7 cellular contexts compared by ENCODE assay signal in the genomic region with DNA sequence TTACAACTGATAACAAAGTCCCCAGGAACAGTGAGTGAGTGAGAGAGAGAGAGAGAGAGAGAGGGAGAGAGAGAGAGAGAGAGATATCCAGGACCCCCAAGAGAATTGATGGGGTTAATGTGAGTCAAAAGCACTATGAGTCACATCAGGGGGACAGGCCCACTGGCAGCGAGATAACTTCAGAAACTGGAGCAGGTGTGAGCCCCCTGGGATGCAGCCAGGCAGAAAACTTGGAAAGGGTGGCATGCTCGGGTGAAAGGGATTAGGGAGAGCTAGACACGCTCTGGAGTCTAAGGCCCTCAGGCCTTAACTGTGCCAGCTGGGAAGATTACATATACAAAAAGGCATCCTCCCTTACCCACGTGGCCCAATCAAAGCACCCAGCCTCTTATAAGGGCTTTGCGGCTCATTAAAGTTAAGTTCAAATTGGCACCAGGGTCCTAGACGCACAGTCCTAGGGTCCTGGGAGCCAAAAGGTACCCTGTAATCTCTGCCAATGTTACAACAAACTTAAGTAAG. TPM values are rescaled to one million over a fixed set of nuclear protein-coding genes. Genes with fewer than 3 reads are reported as not detected.
A peak's percentile ranks its signal among the peaks of the same experiment; 100 is the strongest.
DNase-seq lines count a peak whose midpoint lies in the region; TF ChIP-seq lines count a peak whose summit lies in the region.

No MANE protein-coding gene starts in this region.

- peaks cover 5% of the 10 kb centered on the region for H3K36me3 Mint-ChIP-seq in endothelial cell (ENCODE audit: low read depth, unreplicated experiment)

- no peaks in the 10 kb centered on the region for H3K9me3 Mint-ChIP-seq in endothelial cell (ENCODE audit: unreplicated experiment)

- peak overlapping the region; percentile 79 for H3K27ac ChIP-seq in HUES48 (ENCODE audit: low read depth, low read length)
- peak overlapping the region; percentile 66 for H3K27ac ChIP-seq in VCaP
- H3K27ac ChIP-seq in mesodermal cell (ENCODE audit: low read depth, low read length, severe bottlenecking): peak overlapping the region; percentile 85
- H3K27ac ChIP-seq in urinary bladder (ENCODE audit: low read depth): peak overlapping the region; percentile 93

- no peaks in the 10 kb centered on the region; the same call in 1 of the 2 replicates for H3K4me1 ChIP-seq in HUES48 (ENCODE audit: control insufficient read depth, insufficient read depth, low read length)
- peaks cover 10% of the 10 kb centered on the region for H3K4me1 ChIP-seq in mesodermal cell (ENCODE audit: control insufficient read depth, insufficient read depth, low read length, poor library complexity, severe bottlenecking)
- no peaks in the 10 kb centered on the region for H3K4me1 ChIP-seq in urinary bladder (ENCODE audit: insufficient read depth)

- no peaks in the 10 kb centered on the region for H3K9me3 ChIP-seq in HUES48 (ENCODE audit: control insufficient read depth, insufficient read depth, low read length)
- no peaks in the 10 kb centered on the region for H3K9me3 ChIP-seq in mesodermal cell (ENCODE audit: control insufficient read depth, low read length)

- peaks cover 11% of the 10 kb centered on the region for H3K27me3 Mint-ChIP-seq in endothelial cell (ENCODE audit: unreplicated experiment)

- 15 to 20% methylated on average over 1 to 3 of the region's 6 CpGs for WGBS in mesodermal cell (ENCODE audit: insufficient coverage in 2 of 2), 2 experiments
- WGBS in urinary bladder: under 1% methylated on average over 6 of the region's 6 CpGs

- DNase-seq in GM03348 (ENCODE audit: low spot score): peak; percentile 71
- no peak for DNase-seq in endothelial cell (ENCODE audit: low spot score)
- DNase-seq in effector CD8-positive, alpha-beta T cell (lab: John Stamatoyannopoulos, UW): no peak

- H3K4me3 ChIP-seq in HUES48 (ENCODE audit: low read depth, low read length) (peak overlapping the region; percentile 85), mesodermal cell (ENCODE audit: extremely low read depth, insufficient read depth, low read length, poor library complexity, severe bottlenecking) (peak overlapping the region; percentile 64), urinary bladder (ENCODE audit: low read depth, low read length) (peak overlapping the region; percentile 72)

- H3K9ac ChIP-seq in HUES48 (ENCODE audit: low read depth, low read length): peak overlapping the region; percentile 85

- H3K4me1 Mint-ChIP-seq in endothelial cell (ENCODE audit: unreplicated experiment): peaks cover 20% of the 10 kb centered on the region

- TF ChIP-seq CTCF in VCaP (conservative IDR thresholded peaks at IDR 0.05): no peak
- TF ChIP-seq CTCF in endothelial cell (IDR thresholded peaks at IDR 0.05; ENCODE audit: unreplicated experiment): no peak

- peak overlapping the region; percentile 96 for H3K4me3 Mint-ChIP-seq in endothelial cell (ENCODE audit: unreplicated experiment)

- peak overlapping the region; percentile 95 for H3K27ac Mint-ChIP-seq in endothelial cell (ENCODE audit: unreplicated experiment)

- no peaks in the 10 kb centered on the region for H3K27me3 ChIP-seq in HUES48 (ENCODE audit: control insufficient read depth, insufficient read depth, low read length)

- H3K36me3 ChIP-seq in HUES48 (ENCODE audit: control insufficient read depth, insufficient read depth, low read length) (no peaks in the 10 kb centered on the region), mesodermal cell (ENCODE audit: control insufficient read depth, insufficient read depth, low read length) (no peaks in the 10 kb centered on the region), urinary bladder (ENCODE audit: insufficient read depth) (no peaks in the 10 kb centered on the region)

RNA-seq across cellular contexts. Expression of a gene that starts 0.8 kb away (rescaled TPM):
- 99.1 TPM for total RNA-seq in endothelial cell (ENCODE audit: unreplicated experiment)
- 47.6 TPM for polyA plus RNA-seq in mesodermal cell (2013, experiment 1 of 2)
- polyA plus RNA-seq in mesodermal cell (2013, experiment 2 of 2): 49.3 TPM
- 63.9 TPM for total RNA-seq in urinary bladder
- 27.1 TPM for polyA plus RNA-seq in urinary bladder

RNA-seq across cellular contexts. Expression of a gene that starts 40.7 kb away (rescaled TPM):
- 479 TPM for total RNA-seq in endothelial cell (ENCODE audit: unreplicated experiment)
- polyA plus RNA-seq in mesodermal cell (2013, experiment 1 of 2): 278 TPM
- 249 TPM for polyA plus RNA-seq in mesodermal cell (2013, experiment 2 of 2)
- 130 TPM for total RNA-seq in urinary bladder
- polyA plus RNA-seq in urinary bladder: 216 TPM
